9 cellular contexts compared by ENCODE assay signal in the genomic region with DNA sequence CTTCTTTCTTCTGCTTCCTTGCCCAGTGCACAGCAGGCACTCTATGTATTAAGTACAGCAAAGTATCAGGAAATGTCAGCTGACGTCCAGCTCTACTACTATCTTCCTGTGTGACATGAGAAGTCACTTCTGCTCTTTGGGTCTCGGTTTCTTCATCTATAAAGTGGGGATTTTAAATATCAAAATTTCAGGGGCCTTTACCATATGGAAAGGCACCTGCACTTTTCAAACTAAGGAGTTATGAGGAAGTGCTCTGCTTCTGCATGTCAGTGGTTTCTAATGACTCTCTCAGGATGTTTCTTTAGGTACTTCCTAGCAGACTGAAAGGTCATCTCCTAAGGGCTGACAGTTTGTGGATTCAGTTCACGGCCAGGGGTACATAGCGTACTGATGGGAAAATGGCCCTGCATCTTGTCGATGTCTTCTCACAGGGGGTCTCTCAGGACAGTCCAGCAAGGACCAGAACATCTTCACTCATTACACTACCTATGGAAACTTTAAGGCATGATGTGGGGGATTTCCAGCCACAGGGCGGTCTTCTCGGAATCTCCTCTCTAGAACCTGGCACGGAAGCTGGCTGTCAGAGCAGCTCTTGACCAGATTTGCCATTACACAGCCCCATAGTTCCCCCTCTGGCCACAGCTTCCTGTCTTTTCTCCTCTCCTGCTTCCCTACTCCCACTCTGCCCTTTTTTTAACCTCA. TPM values are rescaled to one million over a fixed set of nuclear protein-coding genes. Genes with fewer than 3 reads are reported as not detected.
A peak's percentile ranks its signal among the peaks of the same experiment; 100 is the strongest.
DNase-seq lines count a peak whose midpoint lies in the region; ATAC-seq and TF ChIP-seq lines count a peak whose summit lies in the region.
"Had no signal": no experiment of that assay in that cellular context is flagged by ENCODE, and none has a peak within 500 bp of the region (broad histone marks: within the 10 kb centered on the region; RNA-seq: fewer than 3 reads in every experiment).

No MANE protein-coding gene starts in this region.

- H3K27ac ChIP-seq in neutrophil (peak overlapping the region; percentile 72), neuronal stem cell (replicated peaks; ENCODE audit: low read length) (no peak overlapping the region), foreskin keratinocyte (no peak overlapping the region)

- H3K23ac ChIP-seq in neuronal stem cell (ENCODE audit: low read depth, low read length, poor library complexity) = no peak overlapping the region

- ATAC-seq in GM21737 (IDR thresholded peaks at IDR 0.05; ENCODE audit: unreplicated experiment) (peak; percentile 65), foreskin keratinocyte (no peak)

- H2BK12ac ChIP-seq in neuronal stem cell (ENCODE audit: low read length) = no peak overlapping the region

- H3K4ac ChIP-seq in neuronal stem cell (ENCODE audit: low read length) = no peak overlapping the region

- no peaks in the 10 kb centered on the region for H3K36me3 ChIP-seq in neutrophil
- H3K36me3 ChIP-seq in neuronal stem cell (replicated peaks in 1 of 2; ENCODE audit: control insufficient read depth in 2 of 2, insufficient read depth in 2 of 2, low read length in 2 of 2) = peaks cover 0 to 4% of the 10 kb centered on the region in 2 donors

- H3K27me3 ChIP-seq in neutrophil (no peaks in the 10 kb centered on the region), neuronal stem cell (ENCODE audit: control insufficient read depth in 3 of 3, insufficient read depth in 3 of 3, low read depth in 1 of 3, low read length in 3 of 3) (no peaks in the 10 kb centered on the region), foreskin keratinocyte (no peaks in the 10 kb centered on the region)

- H2AFZ ChIP-seq in neuronal stem cell (ENCODE audit: low read length) = no peak overlapping the region

- no peaks in the 10 kb centered on the region for H3K79me1 ChIP-seq in neuronal stem cell (ENCODE audit: low read depth, low read length)

- H3K4me3 ChIP-seq in neutrophil (ENCODE audit: low read depth in 1 of 2, low read length in 1 of 2) (no peak overlapping the region), neuronal stem cell (ENCODE audit: low read length in 2 of 2) (no peak overlapping the region)

- no peak overlapping the region for H3K14ac ChIP-seq in neuronal stem cell (ENCODE audit: low read length)

- H2BK120ac ChIP-seq in neuronal stem cell (ENCODE audit: low read depth, low read length) = no peak overlapping the region

- no peak overlapping the region for H2BK5ac ChIP-seq in neuronal stem cell (ENCODE audit: low read length)

- H3K4me2 ChIP-seq in neuronal stem cell (ENCODE audit: insufficient read depth, low read length, poor library complexity, severe bottlenecking) = no peak overlapping the region

- DNase-seq in NOMO-1 treated with DMSO at 0.1 percent for 48 hours (lab: John Stamatoyannopoulos, UW; ENCODE audit: unreplicated experiment) (peak; percentile 45), NOMO-1 treated with dmso at 0.1 percent for 144 hours (lab: John Stamatoyannopoulos, UW; ENCODE audit: unreplicated experiment) (no peak), NAMALWA (ENCODE audit: low spot score) (peak; percentile 20), NCI-H2171 (lab: John Stamatoyannopoulos, UW) (no peak), neuronal stem cell (ENCODE audit: low spot score) (no peak), foreskin keratinocyte (no peak)
- DNase-seq: activated T-cell treated with anti-CD3 and anti-CD28 coated beads, Interleukin-2, amount 50 U/mL, for 4 hours had no signal

- no peak overlapping the region for H3K18ac ChIP-seq in neuronal stem cell (ENCODE audit: low read length)

- H2BK15ac ChIP-seq in neuronal stem cell (ENCODE audit: low read length) = no peak overlapping the region

- no CpG with 5 or more reads among the region's 8 CpGs for WGBS in neuronal stem cell (ENCODE audit: extremely low coverage in 2 of 2, insufficient read length in 2 of 2, insufficient replicate concordance in 1 of 2), 2 donors

- no peak overlapping the region for H4K91ac ChIP-seq in neuronal stem cell (ENCODE audit: low read depth, low read length, poor library complexity)

- TF ChIP-seq CTCF in neutrophil (IDR thresholded peaks at IDR 0.05) (no peak), foreskin keratinocyte (conservative IDR thresholded peaks at IDR 0.05) (no peak)

- no peak overlapping the region for H4K8ac ChIP-seq in neuronal stem cell (ENCODE audit: low read depth, low read length)

- no peak overlapping the region for H3K9ac ChIP-seq in neuronal stem cell (ENCODE audit: low read depth, low read length, poor library complexity)

- H3K4me1 ChIP-seq in neutrophil (ENCODE audit: control insufficient read depth in 1 of 2, insufficient read depth in 1 of 2, low read depth in 1 of 2, low read length in 1 of 2) (peaks cover 11 to 15% of the 10 kb centered on the region in 2 experiments), neuronal stem cell (ENCODE audit: control insufficient read depth in 2 of 2, insufficient read depth in 1 of 2, low read depth in 1 of 2, low read length in 2 of 2) (no peaks in the 10 kb centered on the region), foreskin keratinocyte (no peaks in the 10 kb centered on the region)

- H3K9me3 ChIP-seq in neutrophil (no peaks in the 10 kb centered on the region), neuronal stem cell (replicated peaks in 1 of 2; ENCODE audit: control insufficient read depth in 2 of 2, insufficient read depth in 1 of 2, low read depth in 1 of 2, low read length in 2 of 2) (peaks cover 0 to 15% of the 10 kb centered on the region in 2 donors)

- no peak overlapping the region for H2AK5ac ChIP-seq in neuronal stem cell (ENCODE audit: low read depth, low read length)

RNA-seq across cellular contexts. Expression of a gene that starts 42.0 kb away (rescaled TPM):
- polyA plus RNA-seq in neuronal stem cell (2013, experiment 1 of 2) = 4.5 TPM
- polyA plus RNA-seq in neuronal stem cell (2013, experiment 2 of 2) = 4.8 TPM
- 7.9 and 8.6 TPM in 2 replicates for total RNA-seq in foreskin keratinocyte
- polyA plus RNA-seq in foreskin keratinocyte = 1.9 and 2.2 TPM in 2 replicates

RNA-seq across cellular contexts. Expression of a gene that starts 45.5 kb away (rescaled TPM):
- 9.2 TPM for polyA plus RNA-seq in neuronal stem cell (2013, experiment 1 of 2)
- 9.3 TPM for polyA plus RNA-seq in neuronal stem cell (2013, experiment 2 of 2)
- 7.3 and 8.0 TPM in 2 replicates for total RNA-seq in foreskin keratinocyte
- 2.7 and 3.2 TPM in 2 replicates for polyA plus RNA-seq in foreskin keratinocyte

Comparison
In these comparisons a context has a peak if more than half of its experiments do, and no peak if none do; other contexts are left out.
1. DNase-seq: peak in NOMO-1 treated with DMSO at 0.1 percent for 48 hours (single experiment) and NAMALWA (single experiment); none in NOMO-1 treated with dmso at 0.1 percent for 144 hours (single experiment), NCI-H2171 (single experiment), neuronal stem cell (single experiment) and foreskin keratinocyte (0 of 2).